Comparison of ENCODE assay signal across 19 cellular contexts in genomic region chr20:46975976-46976375, GRCh38.
"Had no signal": no experiment of that assay in that cellular context is flagged by ENCODE, and none has a peak within 500 bp of the region (broad histone marks: within the 10 kb centered on the region; RNA-seq: fewer than 3 reads in every experiment).

No MANE protein-coding gene starts in this region.

- H3K27ac ChIP-seq: HL-60, KMS-11, RWPE1, SJCRH30 had no signal

- H3K36me3 ChIP-seq: SJCRH30 had no signal

- H3K4me2 ChIP-seq: KMS-11 had no signal

- DNase-seq: Kasumi-1, MM.1S, NCI-H1092 treated with DMSO at 0.1 percent for 48 hours, NCI-H1436, NCI-H187, NCI-H2029, NCI-H2081 treated with DMSO at 0.1 percent for 48 hours, NCI-H345, NCI-H446 treated with DMSO at 0.1 percent for 48 hours, NCI-H510A treated with DMSO at 0.1 percent for 48 hours, NCI-H526, NCI-H774, PC-3, SHP77 treated with DMSO at 0.1 percent for 48 hours, SJCRH30 had no signal

- H3K4me3 ChIP-seq: K562, SJCRH30 had no signal

- H3K9me3 ChIP-seq: SJCRH30 had no signal

- H3K9ac ChIP-seq: KMS-11 had no signal

- H3K27me3 ChIP-seq: SJCRH30 had no signal
